Comparison of ENCODE assay signal across 8 cellular contexts in the genomic region with DNA sequence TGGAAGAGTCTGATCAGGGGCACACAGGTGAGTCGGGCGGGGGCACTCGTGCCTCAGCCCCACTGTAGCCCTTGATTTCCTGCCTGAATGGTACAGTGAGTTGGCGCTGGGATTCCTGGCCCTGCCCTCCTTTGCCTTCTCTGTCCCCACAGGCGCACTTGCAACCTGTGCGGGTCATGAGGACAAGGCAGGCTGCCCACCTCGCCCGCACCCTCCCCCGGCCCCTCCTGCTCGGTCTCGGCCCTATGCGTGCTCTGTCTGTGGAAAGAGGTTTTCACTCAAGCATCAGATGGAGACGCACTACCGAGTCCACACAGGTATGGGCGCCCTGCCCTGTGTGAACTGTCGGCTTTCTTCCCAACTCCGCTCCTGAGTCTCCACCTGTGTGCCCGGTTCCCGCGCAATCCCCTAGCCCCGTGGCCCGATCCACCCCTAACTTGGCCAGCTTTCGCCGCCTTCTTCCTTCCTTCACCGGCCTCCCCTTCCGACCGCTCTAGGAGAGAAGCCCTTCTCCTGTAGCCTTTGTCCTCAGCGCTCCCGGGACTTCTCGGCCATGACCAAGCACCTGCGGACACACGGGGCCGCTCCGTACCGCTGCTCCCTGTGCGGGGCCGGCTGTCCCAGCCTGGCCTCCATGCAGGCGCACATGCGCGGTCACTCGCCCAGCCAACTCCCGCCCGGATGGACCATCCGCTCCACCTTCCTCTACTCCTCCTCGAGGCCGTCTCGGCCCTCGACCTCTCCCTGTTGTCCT. TPM values are rescaled to one million over a fixed set of nuclear protein-coding genes. Genes with fewer than 3 reads are reported as not detected.
DNase-seq lines count a peak whose midpoint lies in the region; ATAC-seq and TF ChIP-seq lines count a peak whose summit lies in the region.

No MANE protein-coding gene starts in this region.

- H3K27ac ChIP-seq in HEK293 (ENCODE audit: extremely low read depth, low read depth, low read length) (peak overlapping the region; percentile 93), muscle layer of duodenum (ENCODE audit: low read length) (peak overlapping the region; percentile 75)

- H3K4me1 ChIP-seq in HEK293 (ENCODE audit: control insufficient read depth, insufficient read depth, low read length), result peaks cover 23% of the 10 kb centered on the region
- H3K4me1 ChIP-seq in muscle layer of duodenum (ENCODE audit: control insufficient read depth in 1 of 2, insufficient read depth in 2 of 2, low read length in 2 of 2), result peaks cover 12 to 26% of the 10 kb centered on the region in 2 donors

- ATAC-seq in T-cell (replicated peaks in 1 of 4), result no peak

- H3K36me3 ChIP-seq in HEK293 (ENCODE audit: control insufficient read depth in 2 of 2, insufficient read depth in 1 of 2, low read length in 2 of 2) (peaks cover 17 to 18% of the 10 kb centered on the region in 2 experiments), muscle layer of duodenum (ENCODE audit: control insufficient read depth in 1 of 2, insufficient read depth in 2 of 2, low read length in 2 of 2) (peaks cover 5 to 7% of the 10 kb centered on the region in 2 donors)

- H3K9me3 ChIP-seq in HEK293 (ENCODE audit: control insufficient read depth, insufficient read depth, low read depth, low read length), result no peaks in the 10 kb centered on the region
- H3K9me3 ChIP-seq in muscle layer of duodenum (ENCODE audit: control insufficient read depth in 1 of 2, low read length in 2 of 2), result no peaks in the 10 kb centered on the region

- intact Hi-C loops in CD14-positive monocyte (cut with micrococcal nuclease), result loop anchor here (1.0 to 5.0 kb wide), 5 partner anchors 22 to 205 kb away; a partner anchor contains a TSS

- CTCF ChIA-PET in HEK293 (lab: Yijun Ruan, JAX) (interaction anchor here (0.6 to 6.0 kb wide), 17 partner anchors 12 to 499 kb away, joined by 3 to 119 read pairs (median 4); a partner anchor contains a TSS), T-cell (lab: Charles Lee) (interaction anchor here in 1 of 2 donors (0.7 kb wide), 1 partner anchor 22 kb away, joined by 3 read pairs; no protein-coding TSS in a partner anchor), GM10248 (lab: Yijun Ruan, JAX) (interaction anchor here (1.1 to 6.0 kb wide), 3 partner anchors 17 to 32 kb away, joined by 3 to 184 read pairs (median 4); a partner anchor contains a TSS)

- peak overlapping the region; percentile 77 to 93 (median 85) for H3K27ac Mint-ChIP-seq in CD14-positive monocyte
- H3K27ac Mint-ChIP-seq in T-cell, result peak overlapping the region; percentile 94

- no peak for TF ChIP-seq CTCF in CD14-positive monocyte (IDR thresholded peaks at IDR 0.05)
- TF ChIP-seq CTCF in HEK293 (tag by site-specific recombination; IDR thresholded peaks at IDR 0.05), result no peak
- no peak for TF ChIP-seq CTCF in GM10248 (IDR thresholded peaks at IDR 0.05; ENCODE audit: control extremely low read depth, extremely low read depth, low read depth, missing control alignments)

- POLR2A ChIA-PET in HEK293 (lab: Yijun Ruan, JAX) (interaction anchor here (1.0 kb wide), 1 partner anchor 8 kb away, joined by 3 read pairs; no protein-coding TSS in a partner anchor), T-cell (lab: Charles Lee) (no interaction called here), GM10248 (lab: Yijun Ruan, JAX) (interaction anchor here (0.7 kb wide), 1 partner anchor 20 kb away, joined by 4 read pairs; no protein-coding TSS in a partner anchor)

- peaks cover 4 to 6% (median 6%) of the 10 kb centered on the region in 3 donors for H3K27me3 Mint-ChIP-seq in CD14-positive monocyte (ENCODE audit: low read depth in 3 of 3)
- no peaks in the 10 kb centered on the region for H3K27me3 Mint-ChIP-seq in T-cell

- DNase-seq in CD14-positive monocyte (ENCODE audit: low spot score) (no peak), T-cell (peak in 1 of 34 experiments; percentile 20), epidermal melanocyte (ENCODE audit: insufficient read length, low spot score) (peak; percentile 57), GM10248 (ENCODE audit: extremely low spot score) (no peak), activated gamma-delta T cell (lab: John Stamatoyannopoulos, UW) (no peak)
- no peak for DNase-seq in central memory CD4-positive, alpha-beta T cell

- peak overlapping the region; percentile 44 for H3K4me3 ChIP-seq in HEK293 (ENCODE audit: low read depth, low read length)
- peak overlapping the region; percentile 76 to 97 for H3K4me3 ChIP-seq in muscle layer of duodenum (ENCODE audit: low read depth in 1 of 2, low read length in 2 of 2)

- H3K4me1 Mint-ChIP-seq in CD14-positive monocyte (peaks cover 30% of the 10 kb centered on the region), T-cell (peaks cover 65 to 70% (median 66%) of the 10 kb centered on the region in 3 donors)

- H3K4me3 Mint-ChIP-seq in CD14-positive monocyte, result peak overlapping the region; percentile 95 to 99
- H3K4me3 Mint-ChIP-seq in T-cell, result peak overlapping the region; percentile 90 to 100 (median 91)

- H3K36me3 Mint-ChIP-seq in CD14-positive monocyte, result peaks cover 8 to 11% of the 10 kb centered on the region in 2 donors
- H3K36me3 Mint-ChIP-seq in T-cell, result peaks cover 7% of the 10 kb centered on the region

- H3K9me3 Mint-ChIP-seq in CD14-positive monocyte (no peaks in the 10 kb centered on the region), T-cell (no peaks in the 10 kb centered on the region)

- H3K27me3 ChIP-seq in muscle layer of duodenum (ENCODE audit: low read depth, low read length), result no peaks in the 10 kb centered on the region

TF ChIP-seq in HEK293, 187 proteins besides CTCF, POLR2A, EP300 and RAD21 (continues in another document):
- TF ChIP-seq ZNF600 (tag by site-specific recombination; IDR thresholded peaks at IDR 0.05), result peak; percentile 29; the same call in 1 of the 2 replicates
- no peak for TF ChIP-seq ZNF561 (tag by site-specific recombination; IDR thresholded peaks at IDR 0.05; ENCODE audit: borderline replicate concordance)
- TF ChIP-seq ZNF341 (tag by site-specific recombination; IDR thresholded peaks at IDR 0.05; ENCODE audit: low read depth), result peak; percentile 32; the same call in 1 of the 2 replicates
- TF ChIP-seq, protein P1, sequence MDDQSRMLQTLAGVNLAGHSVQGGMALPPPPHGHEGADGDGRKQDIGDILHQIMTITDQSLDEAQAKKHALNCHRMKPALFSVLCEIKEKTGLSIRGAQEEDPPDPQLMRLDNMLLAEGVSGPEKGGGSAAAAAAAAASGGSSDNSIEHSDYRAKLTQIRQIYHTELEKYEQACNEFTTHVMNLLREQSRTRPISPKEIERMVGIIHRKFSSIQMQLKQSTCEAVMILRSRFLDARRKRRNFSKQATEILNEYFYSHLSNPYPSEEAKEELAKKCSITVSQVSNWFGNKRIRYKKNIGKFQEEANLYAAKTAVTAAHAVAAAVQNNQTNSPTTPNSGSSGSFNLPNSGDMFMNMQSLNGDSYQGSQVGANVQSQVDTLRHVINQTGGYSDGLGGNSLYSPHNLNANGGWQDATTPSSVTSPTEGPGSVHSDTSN (CRISPR knock-in tag; IDR thresholded peaks at IDR 0.05), result peak; percentile 69; the same call in 1 of the 2 replicates
- TF ChIP-seq, protein P2, sequence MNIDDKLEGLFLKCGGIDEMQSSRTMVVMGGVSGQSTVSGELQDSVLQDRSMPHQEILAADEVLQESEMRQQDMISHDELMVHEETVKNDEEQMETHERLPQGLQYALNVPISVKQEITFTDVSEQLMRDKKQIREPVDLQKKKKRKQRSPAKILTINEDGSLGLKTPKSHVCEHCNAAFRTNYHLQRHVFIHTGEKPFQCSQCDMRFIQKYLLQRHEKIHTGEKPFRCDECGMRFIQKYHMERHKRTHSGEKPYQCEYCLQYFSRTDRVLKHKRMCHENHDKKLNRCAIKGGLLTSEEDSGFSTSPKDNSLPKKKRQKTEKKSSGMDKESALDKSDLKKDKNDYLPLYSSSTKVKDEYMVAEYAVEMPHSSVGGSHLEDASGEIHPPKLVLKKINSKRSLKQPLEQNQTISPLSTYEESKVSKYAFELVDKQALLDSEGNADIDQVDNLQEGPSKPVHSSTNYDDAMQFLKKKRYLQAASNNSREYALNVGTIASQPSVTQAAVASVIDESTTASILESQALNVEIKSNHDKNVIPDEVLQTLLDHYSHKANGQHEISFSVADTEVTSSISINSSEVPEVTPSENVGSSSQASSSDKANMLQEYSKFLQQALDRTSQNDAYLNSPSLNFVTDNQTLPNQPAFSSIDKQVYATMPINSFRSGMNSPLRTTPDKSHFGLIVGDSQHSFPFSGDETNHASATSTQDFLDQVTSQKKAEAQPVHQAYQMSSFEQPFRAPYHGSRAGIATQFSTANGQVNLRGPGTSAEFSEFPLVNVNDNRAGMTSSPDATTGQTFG (tag by site-specific recombination; IDR thresholded peaks at IDR 0.05; ENCODE audit: borderline replicate concordance), result peak; percentile 45; the same call in 1 of the 2 replicates
- TF ChIP-seq, protein P3, sequence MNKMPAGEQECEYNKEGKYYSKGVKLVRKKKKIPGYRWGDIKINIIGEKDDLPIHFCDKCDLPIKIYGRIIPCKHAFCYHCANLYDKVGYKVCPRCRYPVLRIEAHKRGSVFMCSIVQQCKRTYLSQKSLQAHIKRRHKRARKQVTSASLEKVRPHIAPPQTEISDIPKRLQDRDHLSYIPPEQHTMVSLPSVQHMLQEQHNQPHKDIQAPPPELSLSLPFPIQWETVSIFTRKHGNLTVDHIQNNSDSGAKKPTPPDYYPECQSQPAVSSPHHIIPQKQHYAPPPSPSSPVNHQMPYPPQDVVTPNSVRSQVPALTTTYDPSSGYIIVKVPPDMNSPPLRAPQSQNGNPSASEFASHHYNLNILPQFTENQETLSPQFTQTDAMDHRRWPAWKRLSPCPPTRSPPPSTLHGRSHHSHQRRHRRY (tag by site-specific recombination; IDR thresholded peaks at IDR 0.05), result 0 out of 2 replicates have a peak, but pooled peaks have one; percentile 19
- TF ChIP-seq ZNF747 (tag by site-specific recombination; IDR thresholded peaks at IDR 0.05), result 0 out of 2 replicates have a peak, but pooled peaks have one; percentile 23

RNA-seq across cellular contexts. Expression of a gene that starts 1.6 kb away (rescaled TPM):
- under 1 TPM; 0.32 to 0.65 TPM for polyA plus RNA-seq in CD14-positive monocyte
- 100 to 1,000 TPM in 1 of 5 donors, 10 to 100 TPM in 4; 76.4 to 107 (median 92.5) TPM for total RNA-seq in T-cell

RNA-seq across cellular contexts. Expression of a gene that starts 11.8 kb away (rescaled TPM):
- polyA plus RNA-seq in CD14-positive monocyte, result not detected
- total RNA-seq in T-cell, result 1 to 10 TPM; 1.2 to 4.1 (median 2.0) TPM

RNA-seq across cellular contexts. Expression of a gene that starts 26.1 kb away (rescaled TPM):
- polyA plus RNA-seq in CD14-positive monocyte, result 100 to 1,000 TPM; 119 to 144 TPM
- total RNA-seq in T-cell, result 100 to 1,000 TPM in 2 of 5 donors, 10 to 100 TPM in 3; 54.7 to 123 (median 98.1) TPM

RNA-seq across cellular contexts. Expression of a gene that starts 29.1 kb away (rescaled TPM):
- polyA plus RNA-seq in CD14-positive monocyte, result 1 to 10 TPM; 6.2 to 8.7 TPM
- total RNA-seq in T-cell, result 10 to 100 TPM; 40.2 to 74.1 (median 49.3) TPM

RNA-seq across cellular contexts. Expression of a gene that starts 29.3 kb away (rescaled TPM):
- polyA plus RNA-seq in CD14-positive monocyte, result 100 to 1,000 TPM; 129 to 149 TPM
- total RNA-seq in T-cell, result 10 to 100 TPM; 21.2 to 33.5 (median 24.5) TPM

Comparison
In these comparisons a context has a peak if more than half of its experiments do, and no peak if none do; other contexts are left out.
1. POLR2A ChIA-PET loops: an anchor here in HEK293 (1.0 kb wide) and GM10248 (0.7 kb wide); none called in T-cell.